In genomic region chr6:97292671-97293070, GRCh38 we compare ENCODE assay signal across 2 cellular contexts.
TF ChIP-seq lines count a peak whose summit lies in the region.

No MANE protein-coding gene starts in this region.

TF ChIP-seq in GM23338, 12 proteins besides CTCF, POLR2A, EP300 and RAD21 (continued from another document):
- TF ChIP-seq POLR2AphosphoS5 (IDR thresholded peaks at IDR 0.05; ENCODE audit: low read depth): no peak
- TF ChIP-seq ZNF114 (CRISPR knock-in tag; IDR thresholded peaks at IDR 0.05): no peak
- no peak for TF ChIP-seq EZH2 (IDR thresholded peaks at IDR 0.05; ENCODE audit: low read depth, unreplicated experiment)
- no peak for TF ChIP-seq ZNF462 (CRISPR knock-in tag; IDR thresholded peaks at IDR 0.05)
- TF ChIP-seq JUNB (IDR thresholded peaks at IDR 0.05; ENCODE audit: unreplicated experiment): no peak
- TF ChIP-seq CREB1 (CRISPR knock-in tag; IDR thresholded peaks at IDR 0.05; ENCODE audit: low read depth): no peak

TF ChIP-seq in endothelial cell of umbilical vein, 7 proteins besides CTCF, POLR2A, EP300 and RAD21 (continued from another document):
- TF ChIP-seq JUN (IDR thresholded peaks at IDR 0.05; ENCODE audit: borderline replicate concordance, insufficient read depth, insufficient read length, low read depth) (no peak), MAX (IDR thresholded peaks at IDR 0.05; ENCODE audit: insufficient read depth, insufficient read length) (no peak)
